ENCODE assay signal across 16 cellular contexts in the genomic region with DNA sequence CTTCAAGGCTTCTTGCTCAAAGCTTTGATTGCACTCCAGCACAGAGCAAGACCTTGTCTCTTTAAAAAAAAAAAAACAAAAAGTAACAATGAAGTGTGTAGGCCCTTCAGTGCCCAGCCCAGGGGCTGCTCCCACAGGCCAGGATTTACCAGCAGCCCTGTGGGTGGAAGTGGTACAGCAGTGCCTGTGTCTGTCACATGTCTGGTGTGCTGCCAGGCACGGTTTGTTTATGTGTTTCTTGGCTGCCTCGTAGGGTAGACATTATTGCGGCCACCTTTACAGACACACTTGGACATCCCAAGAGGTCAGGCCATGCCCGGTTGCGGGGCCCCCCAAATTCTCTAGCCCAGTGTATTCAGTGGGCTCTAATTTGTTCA. TPM values are rescaled to one million over a fixed set of nuclear protein-coding genes. Genes with fewer than 3 reads are reported as not detected.
A peak's percentile ranks its signal among the peaks of the same experiment; 100 is the strongest.
DNase-seq lines count a peak whose midpoint lies in the region; ATAC-seq, FAIRE-seq and TF ChIP-seq lines count a peak whose summit lies in the region.
"Had no signal": no experiment of that assay in that cellular context is flagged by ENCODE, and none has a peak within 500 bp of the region (broad histone marks: within the 10 kb centered on the region; RNA-seq: fewer than 3 reads in every experiment).

No MANE protein-coding gene starts in this region.

- H3K9me3 ChIP-seq in kidney (ENCODE audit: control insufficient read depth in 1 of 2, low read length in 2 of 2) (no peaks in the 10 kb centered on the region), skeletal muscle tissue (ENCODE audit: control insufficient read depth in 3 of 3, low read length in 3 of 3) (no peaks in the 10 kb centered on the region)

- H3K9me3 Mint-ChIP-seq in activated T-cell treated with anti-CD3 and anti-CD28 coated beads, Interleukin-2, amount 50 U/mL, for 72 hours = no peaks in the 10 kb centered on the region
- H3K9me3 Mint-ChIP-seq: CD14-positive monocyte; dendritic cell treated with granulocyte-macrophage colony-stimulating factor and Interleukin-4, amounts not matched to agents 40 ng/mL and 50 ng/mL, for 4 days had no signal

- no peak overlapping the region for H3K9ac ChIP-seq in kidney (ENCODE audit: low read length in 2 of 2)
- peak overlapping the region in 1 of 3 donors; percentile 25 for H3K9ac ChIP-seq in skeletal muscle tissue (ENCODE audit: low read depth in 1 of 3, low read length in 3 of 3)
- H3K9ac ChIP-seq: parathyroid adenoma had no signal

- peaks cover 30 to 46% of the 10 kb centered on the region in 2 donors for H3K36me3 ChIP-seq in kidney (ENCODE audit: control insufficient read depth in 1 of 2, insufficient read depth in 2 of 2, low read length in 2 of 2)
- peaks cover 38 to 55% (median 45%) of the 10 kb centered on the region in 3 donors for H3K36me3 ChIP-seq in skeletal muscle tissue (ENCODE audit: control insufficient read depth in 3 of 3, insufficient read depth in 3 of 3, low read length in 3 of 3)

- FAIRE-seq in kidney (lab: Jason Lieb, UNC) = no peak

- peak overlapping the region; percentile 62 for H3K27ac ChIP-seq in cingulate gyrus (ENCODE audit: low read depth, low read length)
- peak overlapping the region; percentile 4 to 29 for H3K27ac ChIP-seq in kidney (ENCODE audit: low read depth in 2 of 2, low read length in 2 of 2)
- H3K27ac ChIP-seq in skeletal muscle tissue (ENCODE audit: low read depth, low read length) = peak overlapping the region; percentile 33
- H3K27ac ChIP-seq: parathyroid adenoma had no signal

- no peaks in the 10 kb centered on the region for H3K27me3 ChIP-seq in skeletal muscle tissue (ENCODE audit: control insufficient read depth in 3 of 3, insufficient read depth in 3 of 3, low read length in 3 of 3)

- TF ChIP-seq CTCF in LNCaP clone FGC (IDR thresholded peaks at IDR 0.05; ENCODE audit: control insufficient read depth, extremely low read depth, insufficient read depth) = no peak
- no peak for TF ChIP-seq CTCF in kidney (IDR thresholded peaks at IDR 0.05; ENCODE audit: borderline replicate concordance, extremely low read depth, insufficient read depth)

- intact Hi-C loops in kidney (cut with DNase I) = no loop called here

- H3K36me3 Mint-ChIP-seq in activated T-cell treated with anti-CD3 and anti-CD28 coated beads, Interleukin-2, amount 50 U/mL, for 72 hours (ENCODE audit: insufficient read depth in 2 of 2) = peaks cover 0 to 7% of the 10 kb centered on the region in 2 donors

- H3K4me1 Mint-ChIP-seq in activated T-cell treated with anti-CD3 and anti-CD28 coated beads, Interleukin-2, amount 50 U/mL, for 72 hours (ENCODE audit: low read depth) = no peaks in the 10 kb centered on the region

- H3K4me3 Mint-ChIP-seq in activated T-cell treated with anti-CD3 and anti-CD28 coated beads, Interleukin-2, amount 50 U/mL, for 72 hours = no peak overlapping the region
- H3K4me3 Mint-ChIP-seq: CD14-positive monocyte; dendritic cell treated with granulocyte-macrophage colony-stimulating factor and Interleukin-4, amounts not matched to agents 40 ng/mL and 50 ng/mL, for 4 days had no signal

- H3K4me1 ChIP-seq in kidney (ENCODE audit: control insufficient read depth in 1 of 2, insufficient read depth in 1 of 2, low read depth in 1 of 2, low read length in 2 of 2) (peaks cover 25 to 28% of the 10 kb centered on the region in 2 donors), skeletal muscle tissue (ENCODE audit: control insufficient read depth in 3 of 3, insufficient read depth in 3 of 3, low read length in 3 of 3) (peaks cover 14 to 49% (median 35%) of the 10 kb centered on the region in 3 donors)

- peak; percentile 78 for DNase-seq in LNCaP clone FGC (ENCODE audit: low read depth)
- no peak for DNase-seq in kidney
- no peak for DNase-seq in inferior parietal cortex (ENCODE audit: extremely low spot score)
- no peak for DNase-seq in activated T-cell treated with anti-CD3 and anti-CD28 coated beads, Interleukin-2, amount 50 U/mL, for 72 hours
- DNase-seq: activated naive CD4-positive, alpha-beta T cell; Karpas-422; stimulated activated CD4-positive, alpha-beta T cell treated with anti-CD3 and anti-CD28 coated beads, Interleukin-4, amount 100 ng/mL, for 1 hour; stimulated activated naive CD4-positive, alpha-beta T cell; T-helper 2 cell had no signal

- no peaks in the 10 kb centered on the region for H3K27me3 Mint-ChIP-seq in activated T-cell treated with anti-CD3 and anti-CD28 coated beads, Interleukin-2, amount 50 U/mL, for 72 hours (ENCODE audit: low read depth)
- H3K27me3 Mint-ChIP-seq: dendritic cell treated with granulocyte-macrophage colony-stimulating factor and Interleukin-4, amounts not matched to agents 40 ng/mL and 50 ng/mL, for 4 days had no signal

- H3K4me3 ChIP-seq in LNCaP clone FGC (ENCODE audit: low read depth, low read length) (no peak overlapping the region), kidney (ENCODE audit: low read length in 2 of 2) (no peak overlapping the region), skeletal muscle tissue (ENCODE audit: low read length in 3 of 3) (no peak overlapping the region)

- no peak for ATAC-seq in HG03108 (IDR thresholded peaks at IDR 0.05; ENCODE audit: unreplicated experiment)
- no peak for ATAC-seq in GM19452 (IDR thresholded peaks at IDR 0.05; ENCODE audit: unreplicated experiment)
- ATAC-seq in activated T-cell treated with anti-CD3 and anti-CD28 coated beads, Interleukin-2, amount 50 U/mL, for 72 hours (replicated peaks in 1 of 2) = no peak

- H3K27ac Mint-ChIP-seq in activated T-cell treated with anti-CD3 and anti-CD28 coated beads, Interleukin-2, amount 50 U/mL, for 72 hours = no peak overlapping the region
- H3K27ac Mint-ChIP-seq: dendritic cell treated with granulocyte-macrophage colony-stimulating factor and Interleukin-4, amounts not matched to agents 40 ng/mL and 50 ng/mL, for 4 days had no signal

RNA-seq across cellular contexts. Expression of a gene that starts 12.7 kb away (rescaled TPM):
- total RNA-seq in kidney = 185 TPM
- 676 TPM for polyA plus RNA-seq in kidney (ENCODE audit: insufficient read depth, low read depth, low replicate concordance)
- 28.7 TPM for total RNA-seq in skeletal muscle tissue
- 10 to 100 TPM; 70.5 to 75.9 TPM for total RNA-seq in activated T-cell treated with anti-CD3 and anti-CD28 coated beads, Interleukin-2, amount 50 U/mL, for 72 hours

RNA-seq across cellular contexts. Expression of a gene that starts 29.6 kb away (rescaled TPM):
- total RNA-seq in kidney = 42.5 TPM
- 153 TPM for polyA plus RNA-seq in kidney (ENCODE audit: insufficient read depth, low read depth, low replicate concordance)
- total RNA-seq in skeletal muscle tissue = 11.0 TPM
- total RNA-seq in activated T-cell treated with anti-CD3 and anti-CD28 coated beads, Interleukin-2, amount 50 U/mL, for 72 hours = 1 to 10 TPM; 3.7 to 5.2 TPM
